Comparison of ENCODE assay signal across 16 cellular contexts in genomic region chr1:37410080-37410479, GRCh38.
DNase-seq lines count a peak whose midpoint lies in the region; ATAC-seq lines count a peak whose summit lies in the region.
"Had no signal": no experiment of that assay in that cellular context is flagged by ENCODE, and none has a peak within 500 bp of the region (broad histone marks: within the 10 kb centered on the region; RNA-seq: fewer than 3 reads in every experiment).

No MANE protein-coding gene starts in this region.

- no peak overlapping the region for H3K4me3 ChIP-seq in H7 (ENCODE audit: insufficient read depth, low read depth, low read length)
- H3K4me3 ChIP-seq: BLaER1, gastroesophageal sphincter, right atrium auricular region, tibial nerve had no signal

- DNase-seq in CD1c-positive myeloid dendritic cell (ENCODE audit: extremely low spot score), result peak; percentile 6
- peak; percentile 47 for DNase-seq in H7
- peak; percentile 10 for DNase-seq in RPMI7951 (ENCODE audit: low read depth)
- DNase-seq in inferior parietal cortex (ENCODE audit: extremely low spot score), result peak; percentile 48
- DNase-seq in dermis blood vessel endothelial cell, result no peak
- no peak for DNase-seq in NCI-H146 treated with DMSO at 0.1 percent for 48 hours (lab: John Stamatoyannopoulos, UW; ENCODE audit: unreplicated experiment)
- DNase-seq in OCI-M2 (lab: John Stamatoyannopoulos, UW; ENCODE audit: unreplicated experiment), result no peak
- DNase-seq: immature natural killer cell, NCI-H1694 treated with DMSO at 0.1 percent for 48 hours, NCI-H526 treated with DMSO at 0.1 percent for 48 hours had no signal

- H3K36me3 ChIP-seq in H7 (replicated peaks; ENCODE audit: control insufficient read depth, insufficient read depth, low read length), result no peaks in the 10 kb centered on the region
- H3K36me3 ChIP-seq: BLaER1, gastroesophageal sphincter, right atrium auricular region, tibial nerve had no signal

- ATAC-seq in GM21529 (IDR thresholded peaks at IDR 0.05; ENCODE audit: unreplicated experiment), result no peak
- ATAC-seq: activated CD4-positive, CD25-positive, alpha-beta regulatory T cell treated with anti-CD3 and anti-CD28 coated beads, Interleukin-2, amount 50 U/mL, for 24 hours; gastroesophageal sphincter had no signal

- no peaks in the 10 kb centered on the region for H3K27me3 ChIP-seq in H7 (ENCODE audit: control insufficient read depth, insufficient read depth, low read length)
- H3K27me3 ChIP-seq: BLaER1, right atrium auricular region had no signal

Comparison
In these comparisons a context has a peak if more than half of its experiments do, and no peak if none do; other contexts are left out.
1. DNase-seq: peak in CD1c-positive myeloid dendritic cell (single experiment), H7 (single experiment), RPMI7951 (single experiment) and inferior parietal cortex (single experiment); none in dermis blood vessel endothelial cell (single experiment), NCI-H146 treated with DMSO at 0.1 percent for 48 hours (single experiment) and OCI-M2 (single experiment).